Comparison of ENCODE assay signal across 8 cellular contexts in the genomic region with DNA sequence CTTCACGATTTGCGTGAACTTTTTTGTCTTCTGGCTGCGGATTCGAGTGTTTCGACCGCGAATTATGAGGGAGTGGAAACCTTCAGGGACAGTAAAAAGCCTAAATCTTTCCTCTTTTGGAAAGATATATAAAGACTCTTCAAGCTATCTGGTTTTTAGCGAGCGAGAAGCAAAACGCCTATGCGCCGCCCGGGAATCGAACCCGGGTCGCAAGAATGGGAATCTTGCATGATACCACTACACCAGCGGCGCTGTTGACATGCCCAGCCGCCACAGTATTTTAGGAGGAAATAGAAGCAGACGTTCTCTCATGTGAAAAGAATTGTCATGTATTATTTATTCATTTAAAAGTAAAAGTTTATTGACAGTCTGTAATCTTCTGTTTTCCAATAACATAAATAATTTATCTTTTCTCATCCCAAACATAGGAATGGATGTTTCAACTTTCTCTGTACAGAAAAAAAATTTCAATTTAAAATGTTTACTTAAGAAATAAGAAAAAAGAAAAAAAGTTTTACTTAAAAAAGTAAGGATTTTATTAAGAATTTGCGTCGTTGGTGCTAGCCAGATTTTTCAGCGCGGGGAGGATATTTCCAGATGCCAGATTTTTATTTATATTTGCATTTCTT. TPM values are rescaled to one million over a fixed set of nuclear protein-coding genes. Genes with fewer than 3 reads are reported as not detected.
DNase-seq lines count a peak whose midpoint lies in the region; ATAC-seq and TF ChIP-seq lines count a peak whose summit lies in the region.

No MANE protein-coding gene starts in this region.

- DNase-seq in AG04450 (ENCODE audit: low read depth, low spot score): no peak
- DNase-seq in NOMO-1 (lab: John Stamatoyannopoulos, UW; ENCODE audit: unreplicated experiment in 2 of 2): peak; percentile 83 to 89
- peak; percentile 90 for DNase-seq in activated CD8-positive, alpha-beta memory T cell treated with anti-CD3 and anti-CD28 coated beads, Interleukin-2, amount 50 U/mL, for 4 hours
- no peak for DNase-seq in epithelial cell of prostate (ENCODE audit: low read depth, low spot score)
- DNase-seq in naive thymus-derived CD8-positive, alpha-beta T cell: peak; percentile 72 to 98 (median 92)

- peaks cover 18 to 41% (median 32%) of the 10 kb centered on the region in 4 donors for H3K4me1 Mint-ChIP-seq in naive thymus-derived CD8-positive, alpha-beta T cell
- H3K4me1 Mint-ChIP-seq in stimulated activated memory B cell treated with anti-CD40 and anti-IgM and Interleukin-4, amounts not matched to agents 10 μg/mL and 1 μg/mL and 100 μg/mL, for 72 hours: peaks cover 22% of the 10 kb centered on the region

- ATAC-seq in GM19372 (IDR thresholded peaks at IDR 0.05; ENCODE audit: low read depth, unreplicated experiment) (peak; percentile 46), HG03469 (IDR thresholded peaks at IDR 0.05; ENCODE audit: unreplicated experiment) (peak; percentile 24)
- peak; percentile 64 to 70 for ATAC-seq in naive thymus-derived CD8-positive, alpha-beta T cell
- peak; percentile 86 for ATAC-seq in stimulated activated memory B cell treated with anti-CD40 and anti-IgM and Interleukin-4, amounts not matched to agents 10 μg/mL and 1 μg/mL and 100 μg/mL, for 72 hours

- peaks cover 0 to 11% (median 0%) of the 10 kb centered on the region in 3 donors for H3K36me3 Mint-ChIP-seq in naive thymus-derived CD8-positive, alpha-beta T cell
- H3K36me3 Mint-ChIP-seq in stimulated activated memory B cell treated with anti-CD40 and anti-IgM and Interleukin-4, amounts not matched to agents 10 μg/mL and 1 μg/mL and 100 μg/mL, for 72 hours: peaks cover 8% of the 10 kb centered on the region

- peak overlapping the region; percentile 95 for H3K4me3 ChIP-seq in AG04450 (ENCODE audit: low read depth, low read length)

- H3K27me3 Mint-ChIP-seq in naive thymus-derived CD8-positive, alpha-beta T cell: peaks cover 0 to 4% (median 0%) of the 10 kb centered on the region in 5 donors
- no peaks in the 10 kb centered on the region for H3K27me3 Mint-ChIP-seq in stimulated activated memory B cell treated with anti-CD40 and anti-IgM and Interleukin-4, amounts not matched to agents 10 μg/mL and 1 μg/mL and 100 μg/mL, for 72 hours

- no peak for TF ChIP-seq CTCF in AG04450 (IDR thresholded peaks at IDR 0.05; ENCODE audit: low read depth, low read length)

- H3K27ac ChIP-seq in AG04450 (ENCODE audit: low read depth, low read length) (peak overlapping the region; percentile 99), epithelial cell of prostate (peak overlapping the region; percentile 92)

- H3K4me3 Mint-ChIP-seq in naive thymus-derived CD8-positive, alpha-beta T cell: peak overlapping the region; percentile 91 to 99 (median 98)
- peak overlapping the region; percentile 92 for H3K4me3 Mint-ChIP-seq in stimulated activated memory B cell treated with anti-CD40 and anti-IgM and Interleukin-4, amounts not matched to agents 10 μg/mL and 1 μg/mL and 100 μg/mL, for 72 hours

- H3K27ac Mint-ChIP-seq in naive thymus-derived CD8-positive, alpha-beta T cell: peak overlapping the region; percentile 96 to 100 (median 99)
- H3K27ac Mint-ChIP-seq in stimulated activated memory B cell treated with anti-CD40 and anti-IgM and Interleukin-4, amounts not matched to agents 10 μg/mL and 1 μg/mL and 100 μg/mL, for 72 hours: peak overlapping the region; percentile 99

- H3K27me3 ChIP-seq in AG04450 (ENCODE audit: control insufficient read depth, insufficient read depth, low read length): no peaks in the 10 kb centered on the region

- peaks cover 0 to 5% (median 0%) of the 10 kb centered on the region in 9 donors for H3K9me3 Mint-ChIP-seq in naive thymus-derived CD8-positive, alpha-beta T cell
- no peaks in the 10 kb centered on the region for H3K9me3 Mint-ChIP-seq in stimulated activated memory B cell treated with anti-CD40 and anti-IgM and Interleukin-4, amounts not matched to agents 10 μg/mL and 1 μg/mL and 100 μg/mL, for 72 hours

- POLR2A ChIA-PET in AG04450 (lab: Yijun Ruan, JAX): interaction anchor here (1.5 to 1.7 kb wide), 2 partner anchors 9 to 44 kb away, joined by 4 to 10 read pairs; partner anchors contain the start of genes PCYOX1 and SNRPG
- POLR2A ChIA-PET in naive thymus-derived CD8-positive, alpha-beta T cell (lab: Charles Lee): interaction anchor here (0.7 to 2.4 kb wide), 5 partner anchors 10 to 242 kb away, joined by 3 to 21 read pairs (median 7); partner anchors contain the start of genes C2orf42, PCYOX1 and SNRPG

- CTCF ChIA-PET in AG04450 (lab: Charles Lee): interaction anchor here (1.5 kb wide), 1 partner anchor 9 kb away, joined by 3 read pairs; the partner anchor contains the start of gene PCYOX1

- H3K9me3 ChIP-seq in AG04450 (ENCODE audit: control insufficient read depth, insufficient read depth, low read length): no peaks in the 10 kb centered on the region

RNA-seq across cellular contexts. Expression of gene TIA1, which starts 0.5 kb away (rescaled TPM):
- polyA plus RNA-seq in AG04450 (2011; rRNA removed): 139 and 192 TPM in 2 replicates
- polyA minus RNA-seq in AG04450 (2011; rRNA and poly(A)+ RNA removed): 173 and 180 TPM in 2 replicates
- 100 to 1,000 TPM; 201 to 202 TPM for total RNA-seq in naive thymus-derived CD8-positive, alpha-beta T cell
- 10 to 100 TPM; 37.0 to 62.6 (median 41.9) TPM for polyA plus RNA-seq in naive thymus-derived CD8-positive, alpha-beta T cell

RNA-seq across cellular contexts. Expression of gene PCYOX1, which starts 9.0 kb away (rescaled TPM):
- polyA plus RNA-seq in AG04450 (2011; rRNA removed): 101 and 129 TPM in 2 replicates
- polyA minus RNA-seq in AG04450 (2011; rRNA and poly(A)+ RNA removed): 32.2 and 47.6 TPM in 2 replicates
- 10 to 100 TPM; 28.5 to 32.0 TPM for total RNA-seq in naive thymus-derived CD8-positive, alpha-beta T cell
- 10 to 100 TPM; 22.6 to 28.8 (median 24.4) TPM for polyA plus RNA-seq in naive thymus-derived CD8-positive, alpha-beta T cell

RNA-seq across cellular contexts. Expression of gene SNRPG, which starts 44.6 kb away (rescaled TPM):
- polyA plus RNA-seq in AG04450 (2011; rRNA removed): 145 and 190 TPM in 2 replicates
- 12.2 and 30.7 TPM in 2 replicates for polyA minus RNA-seq in AG04450 (2011; rRNA and poly(A)+ RNA removed)
- 100 to 1,000 TPM; 116 to 133 TPM for total RNA-seq in naive thymus-derived CD8-positive, alpha-beta T cell
- polyA plus RNA-seq in naive thymus-derived CD8-positive, alpha-beta T cell: 100 to 1,000 TPM; 192 to 244 (median 206) TPM

RNA-seq across cellular contexts. Expression of gene FAM136A, which starts 52.9 kb away (rescaled TPM):
- 25.8 and 34.1 TPM in 2 replicates for polyA plus RNA-seq in AG04450 (2011; rRNA removed)
- polyA minus RNA-seq in AG04450 (2011; rRNA and poly(A)+ RNA removed): 8.0 and 8.8 TPM in 2 replicates
- total RNA-seq in naive thymus-derived CD8-positive, alpha-beta T cell: 10 to 100 TPM; 38.9 to 41.8 TPM
- polyA plus RNA-seq in naive thymus-derived CD8-positive, alpha-beta T cell: 10 to 100 TPM; 43.2 to 45.3 (median 44.4) TPM

RNA-seq across cellular contexts. Expression of gene C2orf42, which starts 58.1 kb away (rescaled TPM):
- polyA plus RNA-seq in AG04450 (2011; rRNA removed): 9.8 and 10.7 TPM in 2 replicates
- 41.1 and 47.4 TPM in 2 replicates for polyA minus RNA-seq in AG04450 (2011; rRNA and poly(A)+ RNA removed)
- 10 to 100 TPM; 36.6 to 40.3 TPM for total RNA-seq in naive thymus-derived CD8-positive, alpha-beta T cell
- polyA plus RNA-seq in naive thymus-derived CD8-positive, alpha-beta T cell: 10 to 100 TPM; 19.6 to 31.1 (median 19.9) TPM

Comparison
In these comparisons a context has a peak if more than half of its experiments do, and no peak if none do; other contexts are left out.
1. DNase-seq: peak in NOMO-1 (2 of 2), activated CD8-positive, alpha-beta memory T cell treated with anti-CD3 and anti-CD28 coated beads, Interleukin-2, amount 50 U/mL, for 4 hours (single experiment) and naive thymus-derived CD8-positive, alpha-beta T cell (10 of 10); none in AG04450 (single experiment) and epithelial cell of prostate (single experiment).
2. ATAC-seq: peak in every context shown above with its lines; median percentile 86 in stimulated activated memory B cell treated with anti-CD40 and anti-IgM and Interleukin-4, amounts not matched to agents 10 μg/mL and 1 μg/mL and 100 μg/mL, for 72 hours; 67 in naive thymus-derived CD8-positive, alpha-beta T cell; 46 in GM19372; 24 in HG03469.